ENCODE assay signal across 13 cellular contexts in genomic region chr1:206672844-206673758, GRCh38. TPM values are rescaled to one million over a fixed set of nuclear protein-coding genes. Genes with fewer than 3 reads are reported as not detected.
DNase-seq lines count a peak whose midpoint lies in the region; ATAC-seq, FAIRE-seq and TF ChIP-seq lines count a peak whose summit lies in the region.
"Had no signal": no experiment of that assay in that cellular context is flagged by ENCODE, and none has a peak within 500 bp of the region (broad histone marks: within the 10 kb centered on the region; RNA-seq: fewer than 3 reads in every experiment).

No MANE protein-coding gene starts in this region.

- H2AFZ ChIP-seq in K562 (ENCODE audit: low read depth, low read length), result peak overlapping the region; percentile 66

- H3K4me2 ChIP-seq in K562 (ENCODE audit: insufficient read depth, low read length), result peak overlapping the region; percentile 79

- no peaks in the 10 kb centered on the region for H3K9me1 ChIP-seq in K562 (ENCODE audit: control insufficient read depth, insufficient read depth, low read length)

- TF ChIP-seq POLR2A in K562 (conservative IDR thresholded peaks at IDR 0.05), result no peak

- TF ChIP-seq RAD21 in K562 (CRISPR knock-in tag; conservative IDR thresholded peaks at IDR 0.05 in 1 of 2, IDR thresholded peaks at IDR 0.05 in 1 of 2), result peak; percentile 6 to 12; a peak in 3 of 4 replicates

- H3K27ac Mint-ChIP-seq in endothelial cell (ENCODE audit: unreplicated experiment), result no peak overlapping the region
- H3K27ac Mint-ChIP-seq: activated CD4-positive, alpha-beta T cell treated with anti-CD3 and anti-CD28 coated beads, Interleukin-2, amount 10 ng/mL, durations not matched to agents 24 days and 14 days; CD4-positive, CD25-positive, alpha-beta regulatory T cell; stimulated activated naive CD8-positive, alpha-beta T cell treated with anti-CD3 and anti-CD28 coated beads, Interleukin-15, Interleukin-2, amounts not matched to agents 100 ng/mL and 50 ng/mL, for 24 hours had no signal

- peak; percentile 90 for ATAC-seq in K562
- ATAC-seq in HG02623 (IDR thresholded peaks at IDR 0.05; ENCODE audit: unreplicated experiment), result no peak

- in situ Hi-C loops in K562 (cut with MboI), result no loop called here

- intact Hi-C loops in K562 (cut with micrococcal nuclease), result loop anchor here (1.0 to 5.0 kb wide), 2 partner anchors 11 to 34 kb away; partner anchors contain the start of gene MAPKAPK2

- no peaks in the 10 kb centered on the region for H3K36me3 Mint-ChIP-seq in endothelial cell (ENCODE audit: low read depth, unreplicated experiment)
- H3K36me3 Mint-ChIP-seq: CD4-positive, CD25-positive, alpha-beta regulatory T cell had no signal

- peak; percentile 94 for FAIRE-seq in K562 (lab: Jason Lieb, UNC)

- CTCF ChIA-PET in K562 (lab: Yijun Ruan, JAX; ENCODE audit: low intra/inter-chr PET ratio), result no interaction called here

- H3K9ac ChIP-seq in K562 (ENCODE audit: insufficient read depth in 1 of 2, low read depth in 2 of 2, low read length in 2 of 2), result peak overlapping the region in 1 of 2 experiments; percentile 66; a peak in 2 of 4 replicates

- BruUV-seq in K562 (replicated peaks; lab: Mats Ljungman, UMichigan), result no TSS peak

- H3K9me3 Mint-ChIP-seq in endothelial cell (ENCODE audit: unreplicated experiment), result no peaks in the 10 kb centered on the region
- H3K9me3 Mint-ChIP-seq: activated CD4-positive, alpha-beta T cell treated with anti-CD3 and anti-CD28 coated beads, Interleukin-2, amount 10 ng/mL, durations not matched to agents 24 days and 14 days; CD4-positive, CD25-positive, alpha-beta regulatory T cell; stimulated activated naive CD8-positive, alpha-beta T cell treated with anti-CD3 and anti-CD28 coated beads, Interleukin-15, Interleukin-2, amounts not matched to agents 100 ng/mL and 50 ng/mL, for 24 hours had no signal

- no peaks in the 10 kb centered on the region for H3K79me2 ChIP-seq in K562 (ENCODE audit: control insufficient read depth, insufficient read depth, low read length)

- WGBS in K562 (ENCODE audit: insufficient coverage, low coverage, missing lambda C conversion rate), result under 1% methylated on average over 6 of the region's 6 CpGs

- H3K4me3 ChIP-seq in AG10803 (ENCODE audit: low read length) (no peak overlapping the region), MG63 (no peak overlapping the region), K562 (no peak overlapping the region)

- H3K27me3 Mint-ChIP-seq in endothelial cell (ENCODE audit: unreplicated experiment), result no peaks in the 10 kb centered on the region

- TF ChIP-seq EP300 in K562 (IDR thresholded peaks at IDR 0.05; ENCODE audit: low read length), result peak; percentile 98

- H3K9me3 ChIP-seq in MG63 (no peaks in the 10 kb centered on the region), K562 (replicated peaks; ENCODE audit: control insufficient read depth, insufficient read depth, low read depth, low read length) (no peaks in the 10 kb centered on the region)

- TF ChIP-seq CTCF in AG10803 (conservative IDR thresholded peaks at IDR 0.05; ENCODE audit: low read length), result no peak
- no peak for TF ChIP-seq CTCF in K562 (IDR thresholded peaks at IDR 0.05 in 2 of 3, conservative IDR thresholded peaks at IDR 0.05 in 1 of 3; ENCODE audit: insufficient read depth in 2 of 3, low read depth in 1 of 3, low read length in 3 of 3)
- no peak for TF ChIP-seq CTCF in endothelial cell (IDR thresholded peaks at IDR 0.05; ENCODE audit: unreplicated experiment)

- DNase-seq in AG10803 (ENCODE audit: low read depth), result peak; percentile 33
- DNase-seq in MG63, result peak; percentile 28
- DNase-seq in K562 (ENCODE audit: extremely low read depth in 1 of 4, low spot score in 3 of 4), result peak; percentile 87 to 97 (median 91)
- DNase-seq in lung microvascular endothelial cell (ENCODE audit: low read depth in 2 of 2), result peak; percentile 42 to 58
- no peak for DNase-seq in endothelial cell (ENCODE audit: low spot score)
- DNase-seq in activated CD8-positive, alpha-beta memory T cell treated with anti-CD3 and anti-CD28 coated beads, Interleukin-2, amount 50 U/mL, for 4 hours, result no peak
- no peak for DNase-seq in kidney glomerular epithelial cell (lab: John Stamatoyannopoulos, UW)
- DNase-seq: activated CD4-positive, alpha-beta T cell treated with anti-CD3 and anti-CD28 coated beads, Interleukin-2, amount 10 ng/mL, durations not matched to agents 24 days and 14 days; CD4-positive, CD25-positive, alpha-beta regulatory T cell; cortex of kidney; NCI-H1105 treated with DMSO at 0.1 percent for 48 hours had no signal

- H3K4me1 Mint-ChIP-seq in endothelial cell (ENCODE audit: unreplicated experiment), result peaks cover 17% of the 10 kb centered on the region
- H3K4me1 Mint-ChIP-seq: CD4-positive, CD25-positive, alpha-beta regulatory T cell had no signal

- peaks cover 50 to 75% of the 10 kb centered on the region in 2 experiments for H3K4me1 ChIP-seq in K562 (replicated peaks in 1 of 2; ENCODE audit: control insufficient read depth in 2 of 2, insufficient read depth in 2 of 2, low read length in 2 of 2)

- POLR2A ChIA-PET in K562 (lab: Yijun Ruan, JAX), result interaction anchor here (0.8 to 3.7 kb wide), 14 partner anchors 9 to 347 kb away, joined by 3 to 40 read pairs (median 4); partner anchors contain the start of gene EIF2D

- H3K36me3 ChIP-seq in MG63, result no peaks in the 10 kb centered on the region
- H3K36me3 ChIP-seq in K562 (ENCODE audit: control insufficient read depth, insufficient read depth, low read length), result no peaks in the 10 kb centered on the region

- H3K27me3 ChIP-seq in MG63, result no peaks in the 10 kb centered on the region
- H3K27me3 ChIP-seq in K562 (ENCODE audit: control insufficient read depth in 2 of 2, insufficient read depth in 2 of 2, low read length in 2 of 2), result no peaks in the 10 kb centered on the region

- peak overlapping the region; percentile 80 for H3K27ac ChIP-seq in K562 (ENCODE audit: extremely low read depth, low read depth, low read length)

- no peak overlapping the region for H3K4me3 Mint-ChIP-seq in endothelial cell (ENCODE audit: unreplicated experiment)
- H3K4me3 Mint-ChIP-seq: activated CD4-positive, alpha-beta T cell treated with anti-CD3 and anti-CD28 coated beads, Interleukin-2, amount 10 ng/mL, durations not matched to agents 24 days and 14 days; CD4-positive, CD25-positive, alpha-beta regulatory T cell; stimulated activated naive CD8-positive, alpha-beta T cell treated with anti-CD3 and anti-CD28 coated beads, Interleukin-15, Interleukin-2, amounts not matched to agents 100 ng/mL and 50 ng/mL, for 24 hours had no signal

- no peaks in the 10 kb centered on the region for H4K20me1 ChIP-seq in K562 (replicated peaks; ENCODE audit: control insufficient read depth, insufficient read depth, low read length)

RNA-seq across cellular contexts. Expression of gene MAPKAPK2, which starts 11.6 kb away (rescaled TPM):
- 28.1 and 32.3 TPM in 2 replicates for total RNA-seq in MG63 (2014; rRNA removed; shearing (Covaris generic); ENCODE audit: low replicate concordance)
- total RNA-seq in K562 (2011; cell fraction: chromatin; rRNA removed; ENCODE audit: low replicate concordance), result 70.6 and 157 TPM in 2 replicates
- 89.5 and 98.9 TPM in 2 replicates for total RNA-seq in K562 (2011; cell fraction: nucleolus; rRNA removed)
- 74.0 and 80.4 TPM in 2 replicates for total RNA-seq in K562 (2011; cell fraction: nucleoplasm; rRNA removed)
- total RNA-seq in K562 (2014; rRNA removed) (52.1 and 57.2 TPM in 2 replicates), K562 (2014; rRNA removed; fragmentation: Illumina TruSeq; extraction: Trizol) (36.1 and 36.6 TPM in 2 replicates), K562 (2015; rRNA removed; fragmentation: Illumina TruSeq; extraction: Trizol) (33.3 and 35.6 TPM in 2 replicates), K562 (2021) (81.3 and 94.2 TPM in 2 replicates), lung microvascular endothelial cell (24.6 and 30.2 TPM in 2 replicates), endothelial cell (ENCODE audit: unreplicated experiment) (109 TPM)
- polyA plus RNA-seq in K562 (2011; rRNA removed) (66.5 and 72.1 TPM in 2 replicates), K562 (2014; fragmentation: Illumina TruSeq; extraction: Trizol) (73.6 and 78.3 TPM in 2 replicates), K562 (2014; fragmentation: Nextera tagmentation; extraction: Ambion mirVana) (1 to 10 TPM in 1 of 2 experiments, under 1 TPM in 1; 0.63 to 1.3 TPM), K562 (2014; rRNA removed) (53.4 and 57.2 TPM in 2 replicates)
- 68.3 and 74.8 TPM in 2 replicates for polyA plus RNA-seq in K562 (2011; cell fraction: cytosol; rRNA removed)
- 140 and 167 TPM in 2 replicates for polyA plus RNA-seq in K562 (2011; cell fraction: nucleus; rRNA removed)
- 53.3 and 64.1 TPM in 2 replicates for polyA plus RNA-seq in K562 (2012)
- 48.3 and 60.9 TPM in 2 replicates for polyA minus RNA-seq in K562 (2011; rRNA and poly(A)+ RNA removed)
- polyA minus RNA-seq in K562 (2011; cell fraction: cytosol; rRNA and poly(A)+ RNA removed), result 37.6 and 41.0 TPM in 2 replicates
- polyA minus RNA-seq in K562 (2011; cell fraction: nucleus; rRNA and poly(A)+ RNA removed), result 30.2 and 35.1 TPM in 2 replicates

RNA-seq across cellular contexts. Expression of gene DYRK3, which starts 37.8 kb away (rescaled TPM):
- total RNA-seq in MG63 (2014; rRNA removed; shearing (Covaris generic); ENCODE audit: low replicate concordance), result 19.3 and 20.2 TPM in 2 replicates
- 39.6 and 56.6 TPM in 2 replicates for total RNA-seq in K562 (2011; cell fraction: chromatin; rRNA removed; ENCODE audit: low replicate concordance)
- 27.2 and 29.9 TPM in 2 replicates for total RNA-seq in K562 (2011; cell fraction: nucleolus; rRNA removed)
- 31.7 and 33.1 TPM in 2 replicates for total RNA-seq in K562 (2011; cell fraction: nucleoplasm; rRNA removed)
- total RNA-seq in K562 (2014; rRNA removed) (22.5 and 33.6 TPM in 2 replicates), K562 (2014; rRNA removed; fragmentation: Illumina TruSeq; extraction: Trizol) (29.6 and 31.0 TPM in 2 replicates), K562 (2015; rRNA removed; fragmentation: Illumina TruSeq; extraction: Trizol) (23.3 and 25.7 TPM in 2 replicates), K562 (2021) (30.2 and 31.6 TPM in 2 replicates), lung microvascular endothelial cell (8.3 and 10.9 TPM in 2 replicates), endothelial cell (ENCODE audit: unreplicated experiment) (3.2 TPM)
- polyA plus RNA-seq in K562 (2011; rRNA removed) (30.8 and 33.7 TPM in 2 replicates), K562 (2014; fragmentation: Illumina TruSeq; extraction: Trizol) (24.8 and 30.2 TPM in 2 replicates), K562 (2014; fragmentation: Nextera tagmentation; extraction: Ambion mirVana) (1 to 10 TPM; 4.5 to 5.2 TPM), K562 (2014; rRNA removed) (16.3 and 20.2 TPM in 2 replicates)
- 14.5 and 17.4 TPM in 2 replicates for polyA plus RNA-seq in K562 (2011; cell fraction: cytosol; rRNA removed)
- 20.4 and 23.2 TPM in 2 replicates for polyA plus RNA-seq in K562 (2011; cell fraction: nucleus; rRNA removed)
- polyA plus RNA-seq in K562 (2012), result 17.0 and 17.6 TPM in 2 replicates
- 52.0 and 59.7 TPM in 2 replicates for polyA minus RNA-seq in K562 (2011; rRNA and poly(A)+ RNA removed)
- polyA minus RNA-seq in K562 (2011; cell fraction: cytosol; rRNA and poly(A)+ RNA removed), result 21.9 and 25.0 TPM in 2 replicates
- polyA minus RNA-seq in K562 (2011; cell fraction: nucleus; rRNA and poly(A)+ RNA removed), result 13.9 and 20.9 TPM in 2 replicates

Comparison
In these comparisons a context has a peak if more than half of its experiments do, and no peak if none do; other contexts are left out.
1. DNase-seq: peak in AG10803 (single experiment), MG63 (single experiment), K562 (4 of 4) and lung microvascular endothelial cell (2 of 2); none in endothelial cell (single experiment), activated CD8-positive, alpha-beta memory T cell treated with anti-CD3 and anti-CD28 coated beads, Interleukin-2, amount 50 U/mL, for 4 hours (single experiment) and kidney glomerular epithelial cell (single experiment).